ENCODE assay signal across 18 cellular contexts in the genomic region with DNA sequence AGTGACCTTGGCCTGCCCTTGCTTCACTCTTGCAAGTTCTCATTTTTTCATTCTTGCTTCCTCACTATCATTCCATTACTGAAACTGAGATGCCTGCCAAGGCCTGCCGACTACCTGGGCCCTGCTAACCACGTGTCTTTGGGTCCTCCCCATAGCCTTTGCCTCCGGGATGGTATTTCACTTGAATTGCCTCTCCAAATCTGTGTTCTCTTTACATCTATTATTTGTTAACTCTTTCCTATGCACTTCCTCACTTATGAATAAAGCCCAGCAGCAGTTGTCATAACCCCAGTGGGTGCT.
"Had no signal": no experiment of that assay in that cellular context is flagged by ENCODE, and none has a peak within 500 bp of the region (broad histone marks: within the 10 kb centered on the region; RNA-seq: fewer than 3 reads in every experiment).

No MANE protein-coding gene starts in this region.

- H3K4me1 ChIP-seq: heart right ventricle, right atrium auricular region, sigmoid colon had no signal

- H3K4me3 ChIP-seq: dorsolateral prefrontal cortex, heart right ventricle, ovary, right atrium auricular region, sigmoid colon, skin epidermis had no signal

- H3K27ac ChIP-seq: dorsolateral prefrontal cortex, heart right ventricle, ovary, right atrium auricular region, sigmoid colon, skin epidermis had no signal

- H3K27ac Mint-ChIP-seq: naive thymus-derived CD8-positive, alpha-beta T cell had no signal

- H3K4me1 Mint-ChIP-seq: naive thymus-derived CD8-positive, alpha-beta T cell had no signal

- H3K9me3 ChIP-seq: ovary, right atrium auricular region, sigmoid colon had no signal

- H3K27me3 ChIP-seq: ovary, right atrium auricular region, sigmoid colon had no signal

- H3K36me3 ChIP-seq: heart right ventricle, ovary, right atrium auricular region, sigmoid colon had no signal

- DNase-seq: cortex of kidney; dorsolateral prefrontal cortex; effector CD8-positive, alpha-beta T cell; heart right ventricle; hypothalamus; kidney glomerular epithelial cell; mammary epithelial cell; naive thymus-derived CD8-positive, alpha-beta T cell; ovary; sigmoid colon; stimulated activated CD4-positive, alpha-beta T cell treated with anti-CD3 and anti-CD28 coated beads, Interleukin-2, amount 100 ng/mL, for 24 hours; stimulated activated CD4-positive, alpha-beta T cell treated with anti-CD3 and anti-CD28 coated beads, Interleukin-4, amount 100 ng/mL, for 4 hours; stimulated activated naive CD4-positive, alpha-beta T cell treated with Interleukin-2 at 50 U/mL for 16 hours; trophoblast cell had no signal

- H3K4me3 Mint-ChIP-seq: naive thymus-derived CD8-positive, alpha-beta T cell; neural crest cell had no signal

- ATAC-seq: heart right ventricle; left lobe of liver; naive thymus-derived CD8-positive, alpha-beta T cell had no signal
